Comparison of ENCODE assay signal across 8 cellular contexts in the genomic region with DNA sequence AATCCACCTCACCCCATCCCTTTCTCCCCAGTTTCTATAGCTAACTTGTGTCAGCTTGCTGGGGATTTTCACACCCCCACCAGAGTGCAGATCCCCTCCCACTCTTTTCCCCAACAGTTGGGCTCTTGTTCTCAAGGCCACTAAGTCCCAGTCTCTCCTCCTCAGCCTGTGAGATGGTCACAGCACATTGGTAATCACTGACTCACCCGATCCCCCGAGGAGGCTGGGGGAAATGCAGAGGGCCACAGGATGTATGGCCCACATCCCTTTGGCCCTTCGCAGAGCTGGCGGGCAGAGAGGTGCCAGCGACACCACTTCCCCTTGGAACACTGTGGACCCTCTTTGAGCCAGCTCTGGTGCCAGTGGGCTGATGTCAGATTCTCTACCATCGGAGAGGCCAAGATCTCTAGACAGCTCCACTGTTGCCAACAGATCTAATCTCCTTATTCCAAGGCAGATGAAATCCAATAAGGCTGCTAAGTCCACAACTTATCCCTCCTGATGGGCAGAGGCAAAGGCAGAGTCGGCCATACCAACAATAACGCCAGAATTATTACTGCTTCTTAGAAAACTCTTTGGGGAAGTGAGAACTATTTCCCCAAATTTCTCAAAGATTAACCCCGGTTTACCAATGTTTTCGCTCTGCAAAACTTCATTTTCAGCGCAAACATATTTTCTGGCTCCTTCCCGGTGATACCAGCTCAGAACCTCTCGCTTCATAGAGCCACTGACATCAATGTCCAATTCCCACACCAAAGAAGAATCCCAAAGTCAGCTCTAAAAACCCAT. TPM values are rescaled to one million over a fixed set of nuclear protein-coding genes. Genes with fewer than 3 reads are reported as not detected.
DNase-seq lines count a peak whose midpoint lies in the region; ATAC-seq, FAIRE-seq and TF ChIP-seq lines count a peak whose summit lies in the region.

No MANE protein-coding gene starts in this region.

- H3K9me3 ChIP-seq in K562 (replicated peaks; ENCODE audit: control insufficient read depth, insufficient read depth, low read depth, low read length): no peaks in the 10 kb centered on the region
- no peaks in the 10 kb centered on the region for H3K9me3 ChIP-seq in kidney (ENCODE audit: control insufficient read depth in 1 of 2, low read length in 2 of 2)

- TF ChIP-seq CTCF in GM12873 (IDR thresholded peaks at IDR 0.05; ENCODE audit: insufficient read depth, low read depth, low read length, missing control alignments) (peak; percentile 16), K562 (IDR thresholded peaks at IDR 0.05 in 2 of 3, conservative IDR thresholded peaks at IDR 0.05 in 1 of 3; ENCODE audit: insufficient read depth in 2 of 3, low read depth in 1 of 3, low read length in 3 of 3) (no peak), kidney (IDR thresholded peaks at IDR 0.05; ENCODE audit: borderline replicate concordance, extremely low read depth, insufficient read depth) (no peak)

- CTCF ChIA-PET in K562 (lab: Yijun Ruan, JAX; ENCODE audit: low intra/inter-chr PET ratio): no interaction called here

- no peak for TF ChIP-seq RAD21 in K562 (CRISPR knock-in tag; conservative IDR thresholded peaks at IDR 0.05 in 1 of 2, IDR thresholded peaks at IDR 0.05 in 1 of 2)

- H3K36me3 ChIP-seq in K562 (ENCODE audit: control insufficient read depth, insufficient read depth, low read length) (no peaks in the 10 kb centered on the region), kidney (ENCODE audit: control insufficient read depth in 1 of 2, insufficient read depth in 2 of 2, low read length in 2 of 2) (no peaks in the 10 kb centered on the region)

- POLR2A ChIA-PET in K562 (lab: Yijun Ruan, JAX): interaction anchor here (0.5 to 3.9 kb wide), 10 partner anchors 9 to 508 kb away, joined by 3 to 26 read pairs (median 4); partner anchors contain the start of gene TMBIM6

- H3K9ac ChIP-seq in K562 (ENCODE audit: insufficient read depth in 1 of 2, low read depth in 2 of 2, low read length in 2 of 2) (peak overlapping the region; percentile 65 to 80; a peak in 3 of 4 replicates), kidney (ENCODE audit: low read length in 2 of 2) (peak overlapping the region; percentile 56 to 75)

- peak overlapping the region; percentile 78 for H2AFZ ChIP-seq in K562 (ENCODE audit: low read depth, low read length)

- H3K4me3 ChIP-seq in K562: peak overlapping the region; percentile 73
- peak overlapping the region; percentile 55 to 71 for H3K4me3 ChIP-seq in kidney (ENCODE audit: low read length in 2 of 2)

- in situ Hi-C loops in K562 (cut with MboI): loop anchor here (5.0 kb wide), 1 partner anchor 63 kb away; no protein-coding TSS in a partner anchor

- H3K4me1 ChIP-seq in K562 (replicated peaks in 1 of 2; ENCODE audit: control insufficient read depth in 2 of 2, insufficient read depth in 2 of 2, low read length in 2 of 2): peaks cover 14 to 41% of the 10 kb centered on the region in 2 experiments
- peaks cover 0 to 9% of the 10 kb centered on the region in 2 donors for H3K4me1 ChIP-seq in kidney (ENCODE audit: control insufficient read depth in 1 of 2, insufficient read depth in 1 of 2, low read depth in 1 of 2, low read length in 2 of 2)

- DNase-seq in NCI-H82 treated with DMSO at 0.1 percent for 48 hours (lab: John Stamatoyannopoulos, UW; ENCODE audit: unreplicated experiment) (peak; percentile 85), K562 (ENCODE audit: extremely low read depth in 1 of 4, low spot score in 3 of 4) (peak in 2 of 4 experiments; percentile 38 to 53), kidney (no peak), NCI-H2171 (lab: John Stamatoyannopoulos, UW) (no peak), NCI-H1417 (lab: John Stamatoyannopoulos, UW) (no peak)
- DNase-seq in stimulated activated CD4-positive, alpha-beta T cell treated with anti-CD3 and anti-CD28 coated beads, Interleukin-1b, Interleukin-23, amount 100 ng/mL, for 48 hours: peak; percentile 27

- no peaks in the 10 kb centered on the region for H3K27me3 ChIP-seq in K562 (ENCODE audit: control insufficient read depth in 2 of 2, insufficient read depth in 2 of 2, low read length in 2 of 2)

- FAIRE-seq in K562 (lab: Jason Lieb, UNC): peak; percentile 6
- no peak for FAIRE-seq in kidney (lab: Jason Lieb, UNC)

- TF ChIP-seq POLR2A in K562 (conservative IDR thresholded peaks at IDR 0.05): no peak

- WGBS in K562 (ENCODE audit: insufficient coverage, low coverage, missing lambda C conversion rate): 71% methylated on average over 13 of the region's 13 CpGs

- ATAC-seq in K562: no peak
- ATAC-seq in GM21515 (IDR thresholded peaks at IDR 0.05; ENCODE audit: unreplicated experiment): no peak

- H3K9me1 ChIP-seq in K562 (ENCODE audit: control insufficient read depth, insufficient read depth, low read length): no peaks in the 10 kb centered on the region

- peak overlapping the region; percentile 78 for H3K4me2 ChIP-seq in K562 (ENCODE audit: insufficient read depth, low read length)

- H3K79me2 ChIP-seq in K562 (ENCODE audit: control insufficient read depth, insufficient read depth, low read length): peaks cover 20% of the 10 kb centered on the region

- BruUV-seq in K562 (replicated peaks; lab: Mats Ljungman, UMichigan): TSS peak; percentile 70

- no peak for TF ChIP-seq EP300 in K562 (IDR thresholded peaks at IDR 0.05; ENCODE audit: low read length)

- peaks cover 4% of the 10 kb centered on the region; the same call in 1 of the 2 replicates for H4K20me1 ChIP-seq in K562 (replicated peaks; ENCODE audit: control insufficient read depth, insufficient read depth, low read length)

- intact Hi-C loops in K562 (cut with micrococcal nuclease) (loop anchor here (2.0 to 10.0 kb wide), 4 partner anchors 33 to 351 kb away; partner anchors contain the start of gene TMBIM6), kidney (cut with DNase I) (loop anchor here (5.0 kb wide), 1 partner anchor 63 kb away; no protein-coding TSS in a partner anchor)

- H3K27ac ChIP-seq in K562 (ENCODE audit: extremely low read depth, low read depth, low read length): no peak overlapping the region; the same call in 2 of the 3 replicates
- H3K27ac ChIP-seq in kidney (ENCODE audit: low read depth in 2 of 2, low read length in 2 of 2): peak overlapping the region; percentile 46 to 85

TF ChIP-seq in K562, 482 proteins besides CTCF, POLR2A, EP300 and RAD21 (continues in another document):
- TF ChIP-seq, protein P1, sequence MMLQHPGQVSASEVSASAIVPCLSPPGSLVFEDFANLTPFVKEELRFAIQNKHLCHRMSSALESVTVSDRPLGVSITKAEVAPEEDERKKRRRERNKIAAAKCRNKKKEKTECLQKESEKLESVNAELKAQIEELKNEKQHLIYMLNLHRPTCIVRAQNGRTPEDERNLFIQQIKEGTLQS (IDR thresholded peaks at IDR 0.05): peak; percentile 38; the same call in 1 of the 2 replicates
- TF ChIP-seq, protein P1 (CRISPR knock-in tag; conservative IDR thresholded peaks at IDR 0.05): no peak
- no peak for TF ChIP-seq PHF20 (IDR thresholded peaks at IDR 0.05; ENCODE audit: partially characterized antibody)
- peak; percentile 57 for TF ChIP-seq EGR1 (conservative IDR thresholded peaks at IDR 0.05)
- no peak for TF ChIP-seq KDM4B (IDR thresholded peaks at IDR 0.05; ENCODE audit: borderline replicate concordance in 2 of 2, low read depth in 1 of 2)
- TF ChIP-seq SNIP1 (IDR thresholded peaks at IDR 0.05; ENCODE audit: low read depth): no peak

RNA-seq across cellular contexts. Expression of gene FMNL3, which starts 1.5 kb away (rescaled TPM):
- total RNA-seq in K562 (2011; cell fraction: chromatin; rRNA removed; ENCODE audit: low replicate concordance): 38.8 and 46.8 TPM in 2 replicates
- total RNA-seq in K562 (2011; cell fraction: nucleolus; rRNA removed): 17.4 and 19.8 TPM in 2 replicates
- 20.3 and 21.7 TPM in 2 replicates for total RNA-seq in K562 (2011; cell fraction: nucleoplasm; rRNA removed)
- total RNA-seq in K562 (2014; rRNA removed) (8.8 and 9.5 TPM in 2 replicates), K562 (2014; rRNA removed; fragmentation: Illumina TruSeq; extraction: Trizol) (6.8 and 7.9 TPM in 2 replicates), K562 (2015; rRNA removed; fragmentation: Illumina TruSeq; extraction: Trizol) (6.4 and 7.1 TPM in 2 replicates), K562 (2021) (11.1 and 14.4 TPM in 2 replicates), kidney (25.6 TPM)
- polyA plus RNA-seq in K562 (2011; rRNA removed) (6.9 and 7.0 TPM in 2 replicates), K562 (2014; fragmentation: Illumina TruSeq; extraction: Trizol) (6.7 and 7.7 TPM in 2 replicates), K562 (2014; fragmentation: Nextera tagmentation; extraction: Ambion mirVana) (under 1 TPM; 0.49 to 0.53 TPM), K562 (2014; rRNA removed) (5.4 and 7.4 TPM in 2 replicates), kidney (ENCODE audit: insufficient read depth, low read depth, low replicate concordance) (6.3 TPM)
- 5.4 and 7.5 TPM in 2 replicates for polyA plus RNA-seq in K562 (2011; cell fraction: cytosol; rRNA removed)
- 22.2 and 25.7 TPM in 2 replicates for polyA plus RNA-seq in K562 (2011; cell fraction: nucleus; rRNA removed)
- polyA plus RNA-seq in K562 (2012): 8.6 and 13.4 TPM in 2 replicates
- 17.9 and 21.0 TPM in 2 replicates for polyA minus RNA-seq in K562 (2011; rRNA and poly(A)+ RNA removed)
- 8.6 and 11.9 TPM in 2 replicates for polyA minus RNA-seq in K562 (2011; cell fraction: cytosol; rRNA and poly(A)+ RNA removed)
- 8.9 and 16.9 TPM in 2 replicates for polyA minus RNA-seq in K562 (2011; cell fraction: nucleus; rRNA and poly(A)+ RNA removed)

RNA-seq across cellular contexts. Expression of gene TMBIM6, which starts 35.7 kb away (rescaled TPM):
- 401 and 445 TPM in 2 replicates for total RNA-seq in K562 (2011; cell fraction: chromatin; rRNA removed; ENCODE audit: low replicate concordance)
- 407 and 460 TPM in 2 replicates for total RNA-seq in K562 (2011; cell fraction: nucleolus; rRNA removed)
- total RNA-seq in K562 (2011; cell fraction: nucleoplasm; rRNA removed): 608 and 797 TPM in 2 replicates
- total RNA-seq in K562 (2014; rRNA removed) (147 and 188 TPM in 2 replicates), K562 (2014; rRNA removed; fragmentation: Illumina TruSeq; extraction: Trizol) (268 and 290 TPM in 2 replicates), K562 (2015; rRNA removed; fragmentation: Illumina TruSeq; extraction: Trizol) (247 and 254 TPM in 2 replicates), K562 (2021) (322 and 355 TPM in 2 replicates), kidney (724 TPM)
- polyA plus RNA-seq in K562 (2011; rRNA removed) (357 and 403 TPM in 2 replicates), K562 (2014; fragmentation: Illumina TruSeq; extraction: Trizol) (325 and 352 TPM in 2 replicates), K562 (2014; fragmentation: Nextera tagmentation; extraction: Ambion mirVana) (1,000 to 10,000 TPM; 1,205 to 1,288 TPM), K562 (2014; rRNA removed) (197 and 209 TPM in 2 replicates), kidney (ENCODE audit: insufficient read depth, low read depth, low replicate concordance) (644 TPM)
- polyA plus RNA-seq in K562 (2011; cell fraction: cytosol; rRNA removed): 276 and 434 TPM in 2 replicates
- 186 and 273 TPM in 2 replicates for polyA plus RNA-seq in K562 (2011; cell fraction: nucleus; rRNA removed)
- polyA plus RNA-seq in K562 (2012): 452 and 476 TPM in 2 replicates
- polyA minus RNA-seq in K562 (2011; rRNA and poly(A)+ RNA removed): 220 and 237 TPM in 2 replicates
- 91.4 and 130 TPM in 2 replicates for polyA minus RNA-seq in K562 (2011; cell fraction: cytosol; rRNA and poly(A)+ RNA removed)
- 50.4 and 88.6 TPM in 2 replicates for polyA minus RNA-seq in K562 (2011; cell fraction: nucleus; rRNA and poly(A)+ RNA removed)

Comparison
In these comparisons a context has a peak if more than half of its experiments do, and no peak if none do; other contexts are left out.
1. DNase-seq: peak in NCI-H82 treated with DMSO at 0.1 percent for 48 hours (single experiment) and stimulated activated CD4-positive, alpha-beta T cell treated with anti-CD3 and anti-CD28 coated beads, Interleukin-1b, Interleukin-23, amount 100 ng/mL, for 48 hours (single experiment); none in kidney (single experiment), NCI-H2171 (single experiment) and NCI-H1417 (0 of 3).